In the genomic region with DNA sequence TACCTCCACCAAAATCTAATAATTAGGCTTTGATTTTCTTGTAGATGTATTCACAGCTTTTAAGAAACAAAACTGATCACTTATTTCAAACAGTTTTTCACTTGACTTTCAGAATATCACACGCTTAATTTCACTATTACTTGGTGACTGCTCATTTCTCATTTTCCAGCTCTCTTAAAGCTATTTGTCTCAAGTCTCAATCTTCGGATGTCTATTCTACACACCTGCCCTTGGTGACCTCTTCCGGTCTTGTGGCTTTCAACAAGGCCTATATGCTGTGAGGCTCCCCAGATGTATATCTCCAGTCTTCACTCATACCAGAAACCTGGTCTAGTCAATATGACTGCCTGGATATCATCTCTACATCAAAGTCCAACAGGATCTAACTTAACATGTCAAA, we compare ENCODE assay signal across 1 cellular context.
TF ChIP-seq lines count a peak whose summit lies in the region.

No MANE protein-coding gene starts in this region.

TF ChIP-seq in GM12878, 131 proteins besides CTCF, POLR2A, EP300 and RAD21:
- TF ChIP-seq, protein P1, sequence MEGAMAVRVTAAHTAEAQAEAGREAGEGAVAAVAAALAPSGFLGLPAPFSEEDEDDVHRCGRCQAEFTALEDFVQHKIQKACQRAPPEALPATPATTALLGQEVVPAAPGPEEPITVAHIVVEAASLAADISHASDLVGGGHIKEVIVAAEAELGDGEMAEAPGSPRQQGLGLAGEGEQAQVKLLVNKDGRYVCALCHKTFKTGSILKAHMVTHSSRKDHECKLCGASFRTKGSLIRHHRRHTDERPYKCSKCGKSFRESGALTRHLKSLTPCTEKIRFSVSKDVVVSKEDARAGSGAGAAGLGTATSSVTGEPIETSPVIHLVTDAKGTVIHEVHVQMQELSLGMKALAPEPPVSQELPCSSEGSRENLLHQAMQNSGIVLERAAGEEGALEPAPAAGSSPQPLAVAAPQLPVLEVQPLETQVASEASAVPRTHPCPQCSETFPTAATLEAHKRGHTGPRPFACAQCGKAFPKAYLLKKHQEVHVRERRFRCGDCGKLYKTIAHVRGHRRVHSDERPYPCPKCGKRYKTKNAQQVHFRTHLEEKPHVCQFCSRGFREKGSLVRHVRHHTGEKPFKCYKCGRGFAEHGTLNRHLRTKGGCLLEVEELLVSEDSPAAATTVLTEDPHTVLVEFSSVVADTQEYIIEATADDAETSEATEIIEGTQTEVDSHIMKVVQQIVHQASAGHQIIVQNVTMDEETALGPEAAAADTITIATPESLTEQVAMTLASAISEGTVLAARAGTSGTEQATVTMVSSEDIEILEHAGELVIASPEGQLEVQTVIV (IDR thresholded peaks at IDR 0.05; ENCODE audit: borderline replicate concordance, partially characterized antibody): no peak
- TF ChIP-seq DPF2 (IDR thresholded peaks at IDR 0.05): 0 out of 2 replicates have a peak, but pooled peaks have one; percentile 32
- TF ChIP-seq EZH2 (IDR thresholded peaks at IDR 0.05; ENCODE audit: borderline replicate concordance, control insufficient read depth, low read depth, low read length): no peak
- peak; percentile 82; the same call in 1 of the 2 replicates for TF ChIP-seq TCF3 (IDR thresholded peaks at IDR 0.05; ENCODE audit: borderline replicate concordance, insufficient read depth, low read depth, low read length)
- peak; percentile 54 for TF ChIP-seq JUNB (IDR thresholded peaks at IDR 0.05)
- TF ChIP-seq ATF7 (IDR thresholded peaks at IDR 0.05; ENCODE audit: low read depth): peak; percentile 56; the same call in 1 of the 2 replicates
- TF ChIP-seq MYB (IDR thresholded peaks at IDR 0.05; ENCODE audit: borderline replicate concordance, low read depth, low read length): no peak
- peak; percentile 76 for TF ChIP-seq NR2F1 (conservative IDR thresholded peaks at IDR 0.05)
- 0 out of 2 replicates have a peak, but pooled peaks have one; percentile 29 for TF ChIP-seq RELB (IDR thresholded peaks at IDR 0.05; ENCODE audit: low read depth)
- 0 out of 2 replicates have a peak, but pooled peaks have one; percentile 26 for TF ChIP-seq NBN (IDR thresholded peaks at IDR 0.05)
- TF ChIP-seq RUNX3 (IDR thresholded peaks at IDR 0.05; ENCODE audit: low read length): peak; percentile 73
- TF ChIP-seq MTA2 (IDR thresholded peaks at IDR 0.05; ENCODE audit: low read depth): peak; percentile 77; the same call in 1 of the 2 replicates
- TF ChIP-seq IKZF2 (IDR thresholded peaks at IDR 0.05): peak in 1 of 2 experiments; percentile 27; a peak in 2 of 4 replicates
